8 cellular contexts compared by ENCODE assay signal in genomic region chr9:88076286-88077070, GRCh38.
A peak's percentile ranks its signal among the peaks of the same experiment; 100 is the strongest.
DNase-seq lines count a peak whose midpoint lies in the region; ATAC-seq and TF ChIP-seq lines count a peak whose summit lies in the region.

No MANE protein-coding gene starts in this region.

- H3K79me2 ChIP-seq in fibroblast of lung (ENCODE audit: control insufficient read depth, insufficient read depth, low read length), result no peaks in the 10 kb centered on the region

- H2AFZ ChIP-seq in fibroblast of lung (ENCODE audit: low read length), result peak overlapping the region; percentile 85

- H3K4me3 ChIP-seq in fibroblast of lung (replicated peaks in 1 of 4; ENCODE audit: control extremely low read depth in 1 of 4, insufficient read depth in 1 of 4, low read depth in 3 of 4, low read length in 4 of 4) (peak overlapping the region; percentile 61 to 68 (median 64)), mucosa of descending colon (peak overlapping the region; percentile 4)

- no peaks in the 10 kb centered on the region for H4K20me1 ChIP-seq in fibroblast of lung (ENCODE audit: control insufficient read depth, extremely low read depth, insufficient read depth, low read length)

- no peak overlapping the region for H3K27ac ChIP-seq in fibroblast of lung (ENCODE audit: insufficient read depth, low read length)

- TF ChIP-seq CTCF in fibroblast of lung (conservative IDR thresholded peaks at IDR 0.05 in 1 of 2, IDR thresholded peaks at IDR 0.05 in 1 of 2; ENCODE audit: low read depth in 1 of 2, low read length in 2 of 2) (peak in 1 of 2 donors; percentile 19), mucosa of descending colon (IDR thresholded peaks at IDR 0.05) (no peak)

- intact Hi-C loops in mucosa of descending colon (cut with DNase I, micrococcal nuclease), result no loop called here

- ATAC-seq in mucosa of descending colon (peak; percentile 94), GM18867 (IDR thresholded peaks at IDR 0.05; ENCODE audit: unreplicated experiment) (no peak)

- no peaks in the 10 kb centered on the region for H3K27me3 ChIP-seq in fibroblast of lung (ENCODE audit: control insufficient read depth, insufficient read depth, low read length)

- H3K4me1 ChIP-seq in fibroblast of lung (ENCODE audit: control insufficient read depth, extremely low read depth, insufficient read depth, low read length) (no peaks in the 10 kb centered on the region), mucosa of descending colon (ENCODE audit: low read depth) (peaks cover 6% of the 10 kb centered on the region)

- H3K4me2 ChIP-seq in fibroblast of lung (ENCODE audit: extremely low read depth, insufficient read depth, low read length), result peak overlapping the region; percentile 97

- peak overlapping the region; percentile 30 for H3K9ac ChIP-seq in fibroblast of lung (ENCODE audit: insufficient read depth, low read length)

- peak; percentile 7 for DNase-seq in NCI-H510A (lab: John Stamatoyannopoulos, UW)
- DNase-seq in NCI-H510A treated with DMSO at 0.1 percent for 48 hours (lab: John Stamatoyannopoulos, UW), result no peak
- peak; percentile 70 for DNase-seq in NCI-H2196 treated with DMSO at 0.1 percent for 48 hours (lab: John Stamatoyannopoulos, UW; ENCODE audit: unreplicated experiment)
- DNase-seq in activated T-cell treated with anti-CD3 and anti-CD28 coated beads, Interleukin-2, amount 50 U/mL, for 48 hours, result peak; percentile 52 to 64
- DNase-seq in fibroblast of lung (ENCODE audit: low read depth in 2 of 2), result peak; percentile 81 to 90
- DNase-seq in mucosa of descending colon, result peak; percentile 90 to 95 (median 91)
- DNase-seq in stimulated activated CD8-positive, alpha-beta memory T cell treated with anti-CD3 and anti-CD28 coated beads, Interleukin-7, amount 100 ng/mL, for 48 hours (ENCODE audit: extremely low read depth in 1 of 2, low read depth in 1 of 2), result peak; percentile 10 to 25

- H3K9me3 ChIP-seq in fibroblast of lung (ENCODE audit: control insufficient read depth, insufficient read depth, low read depth, low read length) (no peaks in the 10 kb centered on the region), mucosa of descending colon (no peaks in the 10 kb centered on the region)

- H3K36me3 ChIP-seq in fibroblast of lung (ENCODE audit: control insufficient read depth, insufficient read depth, low read length) (no peaks in the 10 kb centered on the region), mucosa of descending colon (ENCODE audit: low read depth) (no peaks in the 10 kb centered on the region)
